Comparison of ENCODE assay signal across 5 cellular contexts in the genomic region with DNA sequence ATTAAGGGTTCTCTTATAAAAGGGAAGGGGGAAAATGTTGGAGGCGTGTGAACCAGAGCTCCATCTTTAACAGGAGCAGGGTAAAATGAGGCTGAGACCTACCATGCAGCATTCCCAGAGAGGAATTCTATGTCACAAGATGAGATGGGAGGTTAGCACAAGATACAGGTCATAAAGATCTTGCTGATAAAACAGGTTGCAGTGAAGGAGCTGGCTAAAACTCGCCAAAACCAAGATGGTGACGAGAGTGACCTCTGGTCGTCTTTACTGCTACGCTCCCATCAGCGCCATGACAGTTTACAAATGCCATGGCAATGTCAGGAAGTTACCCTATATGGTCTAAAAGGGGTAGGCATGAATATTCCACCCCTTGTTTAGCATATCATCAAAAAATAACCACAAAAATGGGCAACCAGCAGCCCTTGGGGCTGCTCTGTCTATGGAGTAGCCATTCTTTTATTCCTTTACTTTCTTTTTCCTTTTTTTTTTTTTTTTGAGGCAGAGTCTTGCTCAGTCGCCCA. TPM values are rescaled to one million over a fixed set of nuclear protein-coding genes. Genes with fewer than 3 reads are reported as not detected.
"Had no signal": no experiment of that assay in that cellular context is flagged by ENCODE, and none has a peak within 500 bp of the region (broad histone marks: within the 10 kb centered on the region; RNA-seq: fewer than 3 reads in every experiment).

No MANE protein-coding gene starts in this region.

RNA-seq across cellular contexts. Expression of gene CLDN3, which starts 21.2 kb away (rescaled TPM):
- total RNA-seq: GM23248, H4, HFFc6, HT1080 had no signal
- polyA plus RNA-seq: GM23248, IgD-negative memory B cell had no signal

RNA-seq across cellular contexts. Expression of gene CLDN4, which starts 39.6 kb away (rescaled TPM):
- total RNA-seq: GM23248 had no signal
- polyA plus RNA-seq: IgD-negative memory B cell had no signal

RNA-seq across cellular contexts. Expression of gene METTL27, which starts 51.1 kb away (rescaled TPM):
- polyA plus RNA-seq: IgD-negative memory B cell had no signal
